1 cellular context compared by ENCODE assay signal in genomic region chr2:224211821-224212220, GRCh38.
TF ChIP-seq lines count a peak whose summit lies in the region.

No MANE protein-coding gene starts in this region.

TF ChIP-seq in SK-N-SH treated with all-trans-retinoic acid at 6 μM for 48 hours, 23 proteins besides CTCF, POLR2A, EP300 and RAD21 (continued from another document):
- no peak for TF ChIP-seq TSHZ2 (CRISPR knock-in tag; IDR thresholded peaks at IDR 0.05)
- TF ChIP-seq CSRNP3 (CRISPR knock-in tag; IDR thresholded peaks at IDR 0.05): no peak
- TF ChIP-seq TCF4 (CRISPR knock-in tag; IDR thresholded peaks at IDR 0.05; ENCODE audit: borderline replicate concordance): no peak
- TF ChIP-seq SNAI2 (CRISPR knock-in tag; IDR thresholded peaks at IDR 0.05): no peak
- no peak for TF ChIP-seq PATZ1 (CRISPR knock-in tag; IDR thresholded peaks at IDR 0.05; ENCODE audit: borderline replicate concordance)
TF ChIP-seq in SK-N-SH treated with all-trans-retinoic acid at 6 μM for 48 hours: peak in this region for 0.
